16 cellular contexts compared by ENCODE assay signal in the genomic region with DNA sequence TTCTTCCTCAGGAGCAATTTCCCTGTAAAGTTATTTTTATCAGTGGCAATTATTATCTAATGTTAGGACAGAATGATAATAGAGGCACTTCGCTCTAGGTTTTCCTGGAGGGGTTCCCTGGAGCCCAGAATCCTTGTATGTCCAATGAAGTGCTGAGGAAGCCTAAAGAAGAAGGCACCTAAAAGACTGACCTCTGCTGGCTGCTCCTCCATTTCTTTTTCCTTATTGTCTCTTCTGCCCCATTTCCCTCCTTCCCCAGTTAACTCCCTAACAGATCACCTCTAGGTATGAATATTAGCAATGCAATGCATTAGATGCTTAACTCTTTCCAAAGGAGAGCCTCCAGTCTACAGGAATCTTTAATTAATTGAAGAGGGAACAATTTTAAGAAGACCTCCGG.
A peak's percentile ranks its signal among the peaks of the same experiment; 100 is the strongest.
DNase-seq lines count a peak whose midpoint lies in the region; ATAC-seq and TF ChIP-seq lines count a peak whose summit lies in the region.
"Had no signal": no experiment of that assay in that cellular context is flagged by ENCODE, and none has a peak within 500 bp of the region (broad histone marks: within the 10 kb centered on the region; RNA-seq: fewer than 3 reads in every experiment).

No MANE protein-coding gene starts in this region.

- H3K27ac ChIP-seq in dorsolateral prefrontal cortex (no peak overlapping the region), gastrocnemius medialis (no peak overlapping the region)
- H3K27ac ChIP-seq: ascending aorta, sigmoid colon had no signal

- no peaks in the 10 kb centered on the region for H3K27me3 ChIP-seq in dorsolateral prefrontal cortex
- H3K27me3 ChIP-seq in gastrocnemius medialis, result no peaks in the 10 kb centered on the region
- H3K27me3 ChIP-seq: ascending aorta, sigmoid colon had no signal

- H3K4me3 Mint-ChIP-seq in osteocyte (ENCODE audit: unreplicated experiment), result no peak overlapping the region
- H3K4me3 Mint-ChIP-seq: activated T-cell treated with anti-CD3 and anti-CD28 coated beads, Interleukin-2, amount 50 U/mL, for 24 hours had no signal

- no peaks in the 10 kb centered on the region for H3K9me3 Mint-ChIP-seq in osteocyte (ENCODE audit: unreplicated experiment)

- ATAC-seq in gastrocnemius medialis (no peak), GM21423 (IDR thresholded peaks at IDR 0.05; ENCODE audit: unreplicated experiment) (no peak), omental fat pad (ENCODE audit: low FRiP score) (no peak)
- ATAC-seq: mucosa of descending colon had no signal

- no peaks in the 10 kb centered on the region for H3K36me3 ChIP-seq in gastrocnemius medialis
- H3K36me3 ChIP-seq: ascending aorta, sigmoid colon had no signal

- no peaks in the 10 kb centered on the region for H3K36me3 Mint-ChIP-seq in osteocyte (ENCODE audit: unreplicated experiment)

- no peaks in the 10 kb centered on the region for H3K4me1 Mint-ChIP-seq in osteocyte (ENCODE audit: unreplicated experiment)

- in situ Hi-C loops in gastrocnemius medialis (cut with MboI; ENCODE audit: low sequenced_read_pairs in 4 of 4), result no loop called here

- intact Hi-C loops in dorsolateral prefrontal cortex (cut with DNase I) (no loop called here), gastrocnemius medialis (cut with DNase I; ENCODE audit: low total_unique reads) (no loop called here)

- H3K27me3 Mint-ChIP-seq in osteocyte (ENCODE audit: unreplicated experiment), result no peaks in the 10 kb centered on the region

- no peak overlapping the region for H3K27ac Mint-ChIP-seq in osteocyte (ENCODE audit: unreplicated experiment)
- H3K27ac Mint-ChIP-seq: activated T-cell treated with anti-CD3 and anti-CD28 coated beads, Interleukin-2, amount 50 U/mL, for 24 hours had no signal

- no peaks in the 10 kb centered on the region for H3K9me3 ChIP-seq in gastrocnemius medialis
- H3K9me3 ChIP-seq: ascending aorta, mucosa of descending colon, sigmoid colon had no signal

- H3K4me1 ChIP-seq in gastrocnemius medialis, result no peaks in the 10 kb centered on the region
- H3K4me1 ChIP-seq: ascending aorta, sigmoid colon had no signal

- no peak overlapping the region for H3K4me3 ChIP-seq in NB4 (ENCODE audit: low read depth, low read length)
- H3K4me3 ChIP-seq in dorsolateral prefrontal cortex, result no peak overlapping the region
- no peak overlapping the region for H3K4me3 ChIP-seq in gastrocnemius medialis
- H3K4me3 ChIP-seq: ascending aorta, mucosa of descending colon, sigmoid colon had no signal

- DNase-seq in DMS 273 (lab: John Stamatoyannopoulos, UW; ENCODE audit: unreplicated experiment) (peak; percentile 3), DMS 273 treated with DMSO at 0.1 percent for 48 hours (lab: John Stamatoyannopoulos, UW) (no peak), NB4 (ENCODE audit: low read depth) (no peak), dorsolateral prefrontal cortex (no peak), osteocyte (ENCODE audit: extremely low spot score, unreplicated experiment) (no peak), gastrocnemius medialis (no peak), omental fat pad (ENCODE audit: low spot score) (no peak)
- DNase-seq: 8988T; activated CD4-positive, CD25-positive, alpha-beta regulatory T cell; activated T-cell treated with anti-CD3 and anti-CD28 coated beads, Interleukin-2, amount 50 U/mL, for 24 hours; mucosa of descending colon; NCI-H510A; SIG-M5; sigmoid colon had no signal

- peak; percentile 16 for TF ChIP-seq CTCF in NB4 (IDR thresholded peaks at IDR 0.05; ENCODE audit: low read depth, low read length)
- TF ChIP-seq CTCF in dorsolateral prefrontal cortex (IDR thresholded peaks at IDR 0.05 in 54 of 56, conservative IDR thresholded peaks at IDR 0.05 in 2 of 56; ENCODE audit: low read depth in 1 of 56, partially characterized antibody in 56 of 56), result peak in 35 of 56 donors; percentile 10 to 59 (median 30)
- TF ChIP-seq CTCF in osteocyte (IDR thresholded peaks at IDR 0.05), result peak; percentile 49
- TF ChIP-seq CTCF in gastrocnemius medialis (IDR thresholded peaks at IDR 0.05 in 4 of 5, conservative IDR thresholded peaks at IDR 0.05 in 1 of 5), result no peak
- no peak for TF ChIP-seq CTCF in omental fat pad (IDR thresholded peaks at IDR 0.05)

- TF ChIP-seq POLR2A in NB4 (IDR thresholded peaks at IDR 0.05; ENCODE audit: extremely low read depth, insufficient read length), result no peak
- TF ChIP-seq POLR2A in gastrocnemius medialis (IDR thresholded peaks at IDR 0.05), result no peak

Comparison
In these comparisons a context has a peak if more than half of its experiments do, and no peak if none do; other contexts are left out.
1. CTCF ChIP-seq: peak in NB4 (single experiment), dorsolateral prefrontal cortex (35 of 56) and osteocyte (single experiment); none in gastrocnemius medialis (0 of 5) and omental fat pad (0 of 3).